ENCODE assay signal across 1 cellular context in the genomic region with DNA sequence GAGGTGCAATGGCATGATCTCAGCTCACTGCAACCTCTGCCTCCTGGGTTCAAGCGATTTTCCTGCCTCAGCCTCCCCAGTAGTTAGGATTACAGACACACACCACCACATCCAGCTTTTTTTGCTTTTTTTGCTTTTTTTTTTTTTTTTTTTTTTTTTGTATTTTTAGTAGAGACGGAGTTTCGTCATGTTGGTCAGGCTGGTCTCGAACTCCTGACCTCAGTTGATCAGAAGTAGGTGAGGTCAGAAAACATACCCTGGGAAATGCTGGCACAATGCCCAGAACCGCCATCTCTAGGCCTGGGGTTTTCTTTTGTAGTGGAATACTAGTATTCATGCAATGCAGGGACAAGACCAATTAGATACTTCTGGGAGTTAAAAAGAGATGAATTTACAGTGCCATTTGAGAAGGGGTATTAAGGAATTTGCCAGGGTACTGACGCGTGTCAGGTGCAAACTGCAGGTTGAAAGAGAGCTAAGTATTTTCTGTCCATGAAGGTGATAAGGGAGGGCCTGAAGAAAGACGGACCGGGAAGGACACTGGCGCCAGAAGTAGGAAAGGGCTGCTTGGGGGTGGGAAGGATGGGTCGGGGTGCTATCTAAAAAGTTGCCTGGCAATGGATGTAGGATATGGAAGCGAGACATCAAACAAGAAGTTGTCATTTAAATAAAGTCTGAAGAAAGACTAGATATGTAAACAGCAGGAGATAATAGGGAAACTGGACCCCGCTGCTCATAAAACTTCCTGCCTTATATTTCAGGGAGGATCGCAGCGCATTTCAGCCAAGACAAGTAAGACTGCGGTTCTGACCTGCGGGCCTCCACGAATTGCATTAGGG.
TF ChIP-seq lines count a peak whose summit lies in the region.

No MANE protein-coding gene starts in this region.

TF ChIP-seq in HEK293, 187 proteins besides CTCF, POLR2A, EP300 and RAD21:
- TF ChIP-seq, protein P1, sequence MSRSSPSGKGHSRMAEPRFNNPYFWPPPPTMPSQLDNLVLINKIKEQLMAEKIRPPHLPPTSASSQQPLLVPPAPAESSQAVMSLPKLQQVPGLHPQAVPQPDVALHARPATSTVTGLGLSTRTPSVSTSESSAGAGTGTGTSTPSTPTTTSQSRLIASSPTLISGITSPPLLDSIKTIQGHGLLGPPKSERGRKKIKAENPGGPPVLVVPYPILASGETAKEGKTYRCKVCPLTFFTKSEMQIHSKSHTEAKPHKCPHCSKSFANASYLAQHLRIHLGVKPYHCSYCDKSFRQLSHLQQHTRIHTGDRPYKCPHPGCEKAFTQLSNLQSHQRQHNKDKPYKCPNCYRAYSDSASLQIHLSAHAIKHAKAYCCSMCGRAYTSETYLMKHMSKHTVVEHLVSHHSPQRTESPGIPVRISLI (tag by site-specific recombination; IDR thresholded peaks at IDR 0.05) = peak; percentile 94
- TF ChIP-seq ZNF391 (tag by site-specific recombination; IDR thresholded peaks at IDR 0.05; ENCODE audit: borderline replicate concordance, low read depth) = 0 out of 2 replicates have a peak, but pooled peaks have one; percentile 78
- TF ChIP-seq, protein P2, sequence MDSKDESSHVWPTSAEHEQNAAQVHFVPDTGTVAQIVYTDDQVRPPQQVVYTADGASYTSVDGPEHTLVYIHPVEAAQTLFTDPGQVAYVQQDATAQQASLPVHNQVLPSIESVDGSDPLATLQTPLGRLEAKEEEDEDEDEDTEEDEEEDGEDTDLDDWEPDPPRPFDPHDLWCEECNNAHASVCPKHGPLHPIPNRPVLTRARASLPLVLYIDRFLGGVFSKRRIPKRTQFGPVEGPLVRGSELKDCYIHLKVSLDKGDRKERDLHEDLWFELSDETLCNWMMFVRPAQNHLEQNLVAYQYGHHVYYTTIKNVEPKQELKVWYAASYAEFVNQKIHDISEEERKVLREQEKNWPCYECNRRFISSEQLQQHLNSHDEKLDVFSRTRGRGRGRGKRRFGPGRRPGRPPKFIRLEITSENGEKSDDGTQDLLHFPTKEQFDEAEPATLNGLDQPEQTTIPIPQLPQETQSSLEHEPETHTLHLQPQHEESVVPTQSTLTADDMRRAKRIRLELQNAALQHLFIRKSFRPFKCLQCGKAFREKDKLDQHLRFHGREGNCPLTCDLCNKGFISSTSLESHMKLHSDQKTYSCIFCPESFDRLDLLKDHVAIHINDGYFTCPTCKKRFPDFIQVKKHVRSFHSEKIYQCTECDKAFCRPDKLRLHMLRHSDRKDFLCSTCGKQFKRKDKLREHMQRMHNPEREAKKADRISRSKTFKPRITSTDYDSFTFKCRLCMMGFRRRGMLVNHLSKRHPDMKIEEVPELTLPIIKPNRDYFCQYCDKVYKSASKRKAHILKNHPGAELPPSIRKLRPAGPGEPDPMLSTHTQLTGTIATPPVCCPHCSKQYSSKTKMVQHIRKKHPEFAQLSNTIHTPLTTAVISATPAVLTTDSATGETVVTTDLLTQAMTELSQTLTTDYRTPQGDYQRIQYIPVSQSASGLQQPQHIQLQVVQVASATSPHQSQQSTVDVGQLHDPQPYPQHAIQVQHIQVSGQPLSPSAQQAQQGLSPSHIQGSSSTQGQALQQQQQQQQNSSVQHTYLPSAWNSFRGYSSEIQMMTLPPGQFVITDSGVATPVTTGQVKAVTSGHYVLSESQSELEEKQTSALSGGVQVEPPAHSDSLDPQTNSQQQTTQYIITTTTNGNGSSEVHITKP (tag by site-specific recombination; IDR thresholded peaks at IDR 0.05) = 0 out of 2 replicates have a peak, but pooled peaks have one; percentile 25
- 0 out of 2 replicates have a peak, but pooled peaks have one; percentile 16 for TF ChIP-seq ZNF544 (tag by site-specific recombination; IDR thresholded peaks at IDR 0.05)
- TF ChIP-seq, protein P3, sequence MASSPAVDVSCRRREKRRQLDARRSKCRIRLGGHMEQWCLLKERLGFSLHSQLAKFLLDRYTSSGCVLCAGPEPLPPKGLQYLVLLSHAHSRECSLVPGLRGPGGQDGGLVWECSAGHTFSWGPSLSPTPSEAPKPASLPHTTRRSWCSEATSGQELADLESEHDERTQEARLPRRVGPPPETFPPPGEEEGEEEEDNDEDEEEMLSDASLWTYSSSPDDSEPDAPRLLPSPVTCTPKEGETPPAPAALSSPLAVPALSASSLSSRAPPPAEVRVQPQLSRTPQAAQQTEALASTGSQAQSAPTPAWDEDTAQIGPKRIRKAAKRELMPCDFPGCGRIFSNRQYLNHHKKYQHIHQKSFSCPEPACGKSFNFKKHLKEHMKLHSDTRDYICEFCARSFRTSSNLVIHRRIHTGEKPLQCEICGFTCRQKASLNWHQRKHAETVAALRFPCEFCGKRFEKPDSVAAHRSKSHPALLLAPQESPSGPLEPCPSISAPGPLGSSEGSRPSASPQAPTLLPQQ (tag by site-specific recombination; IDR thresholded peaks at IDR 0.05) = 0 out of 2 replicates have a peak, but pooled peaks have one; percentile 11
- TF ChIP-seq, protein P4, sequence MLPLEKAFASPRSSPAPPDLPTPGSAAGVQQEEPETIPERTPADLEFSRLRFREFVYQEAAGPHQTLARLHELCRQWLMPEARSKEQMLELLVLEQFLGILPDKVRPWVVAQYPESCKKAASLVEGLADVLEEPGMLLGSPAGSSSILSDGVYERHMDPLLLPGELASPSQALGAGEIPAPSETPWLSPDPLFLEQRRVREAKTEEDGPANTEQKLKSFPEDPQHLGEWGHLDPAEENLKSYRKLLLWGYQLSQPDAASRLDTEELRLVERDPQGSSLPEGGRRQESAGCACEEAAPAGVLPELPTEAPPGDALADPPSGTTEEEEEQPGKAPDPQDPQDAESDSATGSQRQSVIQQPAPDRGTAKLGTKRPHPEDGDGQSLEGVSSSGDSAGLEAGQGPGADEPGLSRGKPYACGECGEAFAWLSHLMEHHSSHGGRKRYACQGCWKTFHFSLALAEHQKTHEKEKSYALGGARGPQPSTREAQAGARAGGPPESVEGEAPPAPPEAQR (tag by site-specific recombination; IDR thresholded peaks at IDR 0.05) = peak; percentile 40; the same call in 1 of the 2 replicates
- TF ChIP-seq, protein P5, sequence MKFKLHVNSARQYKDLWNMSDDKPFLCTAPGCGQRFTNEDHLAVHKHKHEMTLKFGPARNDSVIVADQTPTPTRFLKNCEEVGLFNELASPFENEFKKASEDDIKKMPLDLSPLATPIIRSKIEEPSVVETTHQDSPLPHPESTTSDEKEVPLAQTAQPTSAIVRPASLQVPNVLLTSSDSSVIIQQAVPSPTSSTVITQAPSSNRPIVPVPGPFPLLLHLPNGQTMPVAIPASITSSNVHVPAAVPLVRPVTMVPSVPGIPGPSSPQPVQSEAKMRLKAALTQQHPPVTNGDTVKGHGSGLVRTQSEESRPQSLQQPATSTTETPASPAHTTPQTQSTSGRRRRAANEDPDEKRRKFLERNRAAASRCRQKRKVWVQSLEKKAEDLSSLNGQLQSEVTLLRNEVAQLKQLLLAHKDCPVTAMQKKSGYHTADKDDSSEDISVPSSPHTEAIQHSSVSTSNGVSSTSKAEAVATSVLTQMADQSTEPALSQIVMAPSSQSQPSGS (tag by site-specific recombination; IDR thresholded peaks at IDR 0.05; ENCODE audit: low read depth) = peak; percentile 76
- TF ChIP-seq ZNF660 (tag by site-specific recombination; IDR thresholded peaks at IDR 0.05) = peak; percentile 86
- peak; percentile 25; the same call in 1 of the 2 replicates for TF ChIP-seq ZNF24 (tag by site-specific recombination; IDR thresholded peaks at IDR 0.05)
- peak; percentile 59 for TF ChIP-seq ZBTB20 (tag by site-specific recombination; IDR thresholded peaks at IDR 0.05)
- TF ChIP-seq, protein P6, sequence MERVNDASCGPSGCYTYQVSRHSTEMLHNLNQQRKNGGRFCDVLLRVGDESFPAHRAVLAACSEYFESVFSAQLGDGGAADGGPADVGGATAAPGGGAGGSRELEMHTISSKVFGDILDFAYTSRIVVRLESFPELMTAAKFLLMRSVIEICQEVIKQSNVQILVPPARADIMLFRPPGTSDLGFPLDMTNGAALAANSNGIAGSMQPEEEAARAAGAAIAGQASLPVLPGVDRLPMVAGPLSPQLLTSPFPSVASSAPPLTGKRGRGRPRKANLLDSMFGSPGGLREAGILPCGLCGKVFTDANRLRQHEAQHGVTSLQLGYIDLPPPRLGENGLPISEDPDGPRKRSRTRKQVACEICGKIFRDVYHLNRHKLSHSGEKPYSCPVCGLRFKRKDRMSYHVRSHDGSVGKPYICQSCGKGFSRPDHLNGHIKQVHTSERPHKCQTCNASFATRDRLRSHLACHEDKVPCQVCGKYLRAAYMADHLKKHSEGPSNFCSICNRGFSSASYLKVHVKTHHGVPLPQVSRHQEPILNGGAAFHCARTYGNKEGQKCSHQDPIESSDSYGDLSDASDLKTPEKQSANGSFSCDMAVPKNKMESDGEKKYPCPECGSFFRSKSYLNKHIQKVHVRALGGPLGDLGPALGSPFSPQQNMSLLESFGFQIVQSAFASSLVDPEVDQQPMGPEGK (tag by site-specific recombination; IDR thresholded peaks at IDR 0.05) = peak; percentile 31; the same call in 1 of the 2 replicates
- peak; percentile 69; the same call in 1 of the 2 replicates for TF ChIP-seq WT1 (tag by site-specific recombination; IDR thresholded peaks at IDR 0.05)
- TF ChIP-seq ZXDB (tag by site-specific recombination; IDR thresholded peaks at IDR 0.05) = peak; percentile 35
- TF ChIP-seq ZBTB21 (tag by site-specific recombination; IDR thresholded peaks at IDR 0.05) = peak; percentile 64; the same call in 1 of the 2 replicates
- TF ChIP-seq KLF16 (tag by site-specific recombination; IDR thresholded peaks at IDR 0.05) = peak; percentile 20; the same call in 1 of the 2 replicates
- TF ChIP-seq ZNF664 (tag by site-specific recombination; IDR thresholded peaks at IDR 0.05) = peak; percentile 11; the same call in 1 of the 2 replicates
- 0 out of 2 replicates have a peak, but pooled peaks have one; percentile 22 for TF ChIP-seq SCRT1 (tag by site-specific recombination; IDR thresholded peaks at IDR 0.05; ENCODE audit: borderline replicate concordance)
- TF ChIP-seq, protein P7, sequence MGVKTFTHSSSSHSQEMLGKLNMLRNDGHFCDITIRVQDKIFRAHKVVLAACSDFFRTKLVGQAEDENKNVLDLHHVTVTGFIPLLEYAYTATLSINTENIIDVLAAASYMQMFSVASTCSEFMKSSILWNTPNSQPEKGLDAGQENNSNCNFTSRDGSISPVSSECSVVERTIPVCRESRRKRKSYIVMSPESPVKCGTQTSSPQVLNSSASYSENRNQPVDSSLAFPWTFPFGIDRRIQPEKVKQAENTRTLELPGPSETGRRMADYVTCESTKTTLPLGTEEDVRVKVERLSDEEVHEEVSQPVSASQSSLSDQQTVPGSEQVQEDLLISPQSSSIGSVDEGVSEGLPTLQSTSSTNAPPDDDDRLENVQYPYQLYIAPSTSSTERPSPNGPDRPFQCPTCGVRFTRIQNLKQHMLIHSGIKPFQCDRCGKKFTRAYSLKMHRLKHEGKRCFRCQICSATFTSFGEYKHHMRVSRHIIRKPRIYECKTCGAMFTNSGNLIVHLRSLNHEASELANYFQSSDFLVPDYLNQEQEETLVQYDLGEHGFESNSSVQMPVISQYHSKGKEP (tag by site-specific recombination; IDR thresholded peaks at IDR 0.05) = peak; percentile 55; the same call in 1 of the 2 replicates
- TF ChIP-seq, protein P8, sequence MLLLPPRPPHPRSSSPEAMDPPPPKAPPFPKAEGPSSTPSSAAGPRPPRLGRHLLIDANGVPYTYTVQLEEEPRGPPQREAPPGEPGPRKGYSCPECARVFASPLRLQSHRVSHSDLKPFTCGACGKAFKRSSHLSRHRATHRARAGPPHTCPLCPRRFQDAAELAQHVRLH (tag by site-specific recombination; IDR thresholded peaks at IDR 0.05) = peak; percentile 96
- TF ChIP-seq ZEB2 (tag by site-specific recombination; IDR thresholded peaks at IDR 0.05) = 0 out of 2 replicates have a peak, but pooled peaks have one; percentile 39
- TF ChIP-seq ZNF366 (tag by site-specific recombination; conservative IDR thresholded peaks at IDR 0.05) = peak; percentile 54; the same call in 1 of the 2 replicates
- peak; percentile 23; the same call in 1 of the 2 replicates for TF ChIP-seq OSR2 (tag by site-specific recombination; IDR thresholded peaks at IDR 0.05)
- TF ChIP-seq ZNF324 (tag by site-specific recombination; IDR thresholded peaks at IDR 0.05) = peak; percentile 61; the same call in 1 of the 2 replicates
- TF ChIP-seq ZNF629 (tag by site-specific recombination; IDR thresholded peaks at IDR 0.05) = peak; percentile 68
- peak; percentile 20; the same call in 1 of the 2 replicates for TF ChIP-seq KLF8 (tag by site-specific recombination; IDR thresholded peaks at IDR 0.05)
- peak; percentile 79 for TF ChIP-seq ZNF600 (tag by site-specific recombination; IDR thresholded peaks at IDR 0.05)
- peak; percentile 89 for TF ChIP-seq ZNF335 (tag by site-specific recombination; conservative IDR thresholded peaks at IDR 0.05)
- TF ChIP-seq ZNF501 (tag by site-specific recombination; IDR thresholded peaks at IDR 0.05) = peak; percentile 42; the same call in 1 of the 2 replicates
- TF ChIP-seq ZNF2 (tag by site-specific recombination; IDR thresholded peaks at IDR 0.05) = 0 out of 2 replicates have a peak, but pooled peaks have one; percentile 39
- TF ChIP-seq, protein P9, sequence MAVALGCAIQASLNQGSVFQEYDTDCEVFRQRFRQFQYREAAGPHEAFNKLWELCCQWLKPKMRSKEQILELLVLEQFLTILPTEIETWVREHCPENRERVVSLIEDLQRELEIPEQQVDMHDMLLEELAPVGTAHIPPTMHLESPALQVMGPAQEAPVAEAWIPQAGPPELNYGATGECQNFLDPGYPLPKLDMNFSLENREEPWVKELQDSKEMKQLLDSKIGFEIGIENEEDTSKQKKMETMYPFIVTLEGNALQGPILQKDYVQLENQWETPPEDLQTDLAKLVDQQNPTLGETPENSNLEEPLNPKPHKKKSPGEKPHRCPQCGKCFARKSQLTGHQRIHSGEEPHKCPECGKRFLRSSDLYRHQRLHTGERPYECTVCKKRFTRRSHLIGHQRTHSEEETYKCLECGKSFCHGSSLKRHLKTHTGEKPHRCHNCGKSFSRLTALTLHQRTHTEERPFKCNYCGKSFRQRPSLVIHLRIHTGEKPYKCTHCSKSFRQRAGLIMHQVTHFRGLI (tag by site-specific recombination; IDR thresholded peaks at IDR 0.05) = peak; percentile 36; the same call in 1 of the 2 replicates
